12 cellular contexts compared by ENCODE assay signal in the genomic region with DNA sequence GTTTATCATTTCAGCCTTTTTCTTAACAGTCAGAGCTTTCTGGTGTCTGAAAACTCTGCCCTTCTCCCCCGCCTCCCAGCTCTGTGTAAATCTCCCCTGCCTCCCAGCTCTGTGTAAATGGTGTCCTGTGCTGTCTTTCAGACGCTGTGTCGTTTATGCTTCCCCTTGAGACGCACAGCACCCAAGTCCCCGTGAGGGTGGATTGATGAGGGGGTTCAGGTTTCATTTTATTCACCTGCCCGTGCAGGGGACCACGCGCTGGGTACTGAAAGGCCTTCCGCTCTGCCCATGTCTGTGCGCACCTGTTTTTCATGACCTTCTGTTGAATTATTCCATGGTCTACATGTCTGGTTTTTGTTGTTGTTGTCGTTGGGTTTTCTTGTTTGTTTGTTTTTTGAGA.
"Had no signal": no experiment of that assay in that cellular context is flagged by ENCODE, and none has a peak within 500 bp of the region (broad histone marks: within the 10 kb centered on the region; RNA-seq: fewer than 3 reads in every experiment).

No MANE protein-coding gene starts in this region.

- H3K27me3 ChIP-seq: right atrium auricular region had no signal

- H3K4me1 ChIP-seq: breast epithelium, right atrium auricular region had no signal

- ATAC-seq: activated naive CD4-positive, alpha-beta T cell treated with anti-CD3 and anti-CD28 coated beads, Interleukin-2, amount 50 U/mL, for 72 hours; esophagus mucosa; left cardiac atrium; mucosa of descending colon; naive thymus-derived CD8-positive, alpha-beta T cell; stimulated activated memory B cell treated with anti-CD40 and anti-IgM and Interleukin-4, amounts not matched to agents 10 μg/mL and 1 μg/mL and 100 μg/mL, for 72 hours had no signal

- H3K4me3 Mint-ChIP-seq: stimulated activated memory B cell treated with anti-CD40 and anti-IgM and Interleukin-4, amounts not matched to agents 10 μg/mL and 1 μg/mL and 100 μg/mL, for 72 hours; T-helper 1 cell treated with Interleukin-12 subunit alpha and Interleukin-12 subunit beta and Interleukin-4 antibody, amounts not matched to agents 30 μg/mL and 1 μg/mL, for 36 hours; type B pancreatic cell had no signal

- H3K36me3 ChIP-seq: breast epithelium, right atrium auricular region had no signal

- H3K27ac ChIP-seq: breast epithelium, dorsolateral prefrontal cortex, right atrium auricular region had no signal

- DNase-seq: hypothalamus; naive thymus-derived CD8-positive, alpha-beta T cell had no signal

- H3K4me3 ChIP-seq: breast epithelium, dorsolateral prefrontal cortex, mucosa of descending colon, right atrium auricular region had no signal

- H3K36me3 Mint-ChIP-seq: activated naive CD4-positive, alpha-beta T cell treated with anti-CD3 and anti-CD28 coated beads, Interleukin-2, amount 50 U/mL, for 72 hours; naive thymus-derived CD8-positive, alpha-beta T cell; stimulated activated memory B cell treated with anti-CD40 and anti-IgM and Interleukin-4, amounts not matched to agents 10 μg/mL and 1 μg/mL and 100 μg/mL, for 72 hours; type B pancreatic cell had no signal

- H3K27ac Mint-ChIP-seq: stimulated activated memory B cell treated with anti-CD40 and anti-IgM and Interleukin-4, amounts not matched to agents 10 μg/mL and 1 μg/mL and 100 μg/mL, for 72 hours; T-helper 1 cell treated with Interleukin-12 subunit alpha and Interleukin-12 subunit beta and Interleukin-4 antibody, amounts not matched to agents 30 μg/mL and 1 μg/mL, for 36 hours; type B pancreatic cell had no signal

- H3K9me3 Mint-ChIP-seq: activated naive CD4-positive, alpha-beta T cell treated with anti-CD3 and anti-CD28 coated beads, Interleukin-2, amount 50 U/mL, for 72 hours; naive thymus-derived CD8-positive, alpha-beta T cell; stimulated activated memory B cell treated with anti-CD40 and anti-IgM and Interleukin-4, amounts not matched to agents 10 μg/mL and 1 μg/mL and 100 μg/mL, for 72 hours; T-helper 1 cell treated with Interleukin-12 subunit alpha and Interleukin-12 subunit beta and Interleukin-4 antibody, amounts not matched to agents 30 μg/mL and 1 μg/mL, for 36 hours; type B pancreatic cell had no signal

- H3K9me3 ChIP-seq: breast epithelium, mucosa of descending colon, right atrium auricular region had no signal
